In the genomic region with DNA sequence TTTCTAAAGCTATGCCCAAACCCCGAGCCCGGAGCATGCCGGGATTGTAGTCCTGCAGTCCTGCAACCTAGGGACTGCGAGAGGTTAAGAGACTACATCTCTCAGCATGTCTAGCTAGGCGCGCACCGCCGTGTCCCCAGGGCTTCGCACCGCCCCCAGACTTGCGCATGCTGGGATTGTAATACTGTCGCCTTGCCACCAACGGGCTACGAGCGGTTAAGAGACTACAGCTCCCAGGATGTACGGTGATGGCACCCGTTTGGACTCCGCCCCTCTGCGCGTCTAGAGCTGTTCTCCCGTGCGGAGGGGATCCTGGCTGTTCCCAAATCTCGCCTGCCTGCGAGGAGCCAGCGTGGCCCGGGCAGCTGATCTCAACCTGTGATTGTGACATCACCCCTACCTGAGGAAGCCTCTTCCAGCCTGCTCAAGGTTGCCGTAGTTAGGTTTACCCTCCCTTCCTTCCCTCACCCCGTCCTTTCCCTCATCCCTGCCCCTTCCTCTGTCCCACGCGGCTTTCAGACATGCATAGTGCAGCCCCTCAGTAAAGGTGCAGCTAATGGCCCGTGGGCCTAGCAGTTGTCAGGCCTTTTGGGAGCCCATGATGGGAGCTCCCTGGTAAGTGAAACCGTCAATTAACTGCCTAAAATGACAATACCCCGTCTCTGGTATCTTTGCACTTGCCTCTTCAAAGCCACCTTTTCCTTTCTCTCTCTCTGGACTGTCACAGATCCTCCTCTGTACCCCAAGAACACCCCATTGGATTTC, we compare ENCODE assay signal across 1 cellular context.
TF ChIP-seq lines count a peak whose summit lies in the region.

No MANE protein-coding gene starts in this region.

TF ChIP-seq in K562, 482 proteins besides CTCF, POLR2A, EP300 and RAD21 (continued from another document):
- no peak for TF ChIP-seq DEAF1 (CRISPR knock-in tag; IDR thresholded peaks at IDR 0.05)
- TF ChIP-seq MIER1 (IDR thresholded peaks at IDR 0.05; ENCODE audit: low read depth): no peak
- TF ChIP-seq PHB2 (IDR thresholded peaks at IDR 0.05; ENCODE audit: low read depth): no peak
- no peak for TF ChIP-seq BRCA1 (IDR thresholded peaks at IDR 0.05)
- TF ChIP-seq BRCA1 (CRISPR knock-in tag; IDR thresholded peaks at IDR 0.05): no peak
- TF ChIP-seq NCOA6 (IDR thresholded peaks at IDR 0.05): no peak
- TF ChIP-seq ZNF184 (CRISPR knock-in tag; IDR thresholded peaks at IDR 0.05): no peak
- TF ChIP-seq NR2C2 (CRISPR knock-in tag; IDR thresholded peaks at IDR 0.05): no peak
- TF ChIP-seq NR2C2 (tag; IDR thresholded peaks at IDR 0.05): peak; percentile 66; the same call in 1 of the 2 replicates
- no peak for TF ChIP-seq COPS2 (conservative IDR thresholded peaks at IDR 0.05)
- no peak for TF ChIP-seq CHD1 (IDR thresholded peaks at IDR 0.05; ENCODE audit: low read length)
- no peak for TF ChIP-seq ZNF717 (CRISPR knock-in tag; IDR thresholded peaks at IDR 0.05)
- TF ChIP-seq ELF2 (CRISPR knock-in tag; IDR thresholded peaks at IDR 0.05): no peak
- no peak for TF ChIP-seq MECOM (CRISPR knock-in tag; IDR thresholded peaks at IDR 0.05)
- no peak for TF ChIP-seq PBX2 (CRISPR knock-in tag; IDR thresholded peaks at IDR 0.05; ENCODE audit: low read depth)
- TF ChIP-seq PBX2 (tag; conservative IDR thresholded peaks at IDR 0.05; ENCODE audit: low read depth): no peak
- peak; percentile 50 for TF ChIP-seq RBBP5 (IDR thresholded peaks at IDR 0.05; ENCODE audit: borderline replicate concordance, insufficient read depth, low read length, poor library complexity, severe bottlenecking)
- TF ChIP-seq SOX6 (IDR thresholded peaks at IDR 0.05): no peak
- TF ChIP-seq CREM (IDR thresholded peaks at IDR 0.05; ENCODE audit: low read depth): peak; percentile 70
- TF ChIP-seq PHTF2 (CRISPR knock-in tag; IDR thresholded peaks at IDR 0.05): no peak
- TF ChIP-seq DIDO1 (tag; IDR thresholded peaks at IDR 0.05; ENCODE audit: low read depth): no peak
- TF ChIP-seq POLR2AphosphoS5 (IDR thresholded peaks at IDR 0.05; ENCODE audit: control insufficient read depth, insufficient read depth, low read depth, low read length): no peak
- no peak; the same call in 1 of the 2 replicates for TF ChIP-seq RFX1 (IDR thresholded peaks at IDR 0.05)
- TF ChIP-seq ZBTB17 (CRISPR knock-in tag; IDR thresholded peaks at IDR 0.05): no peak
- peak; percentile 79 for TF ChIP-seq ZNF143 (CRISPR knock-in tag; IDR thresholded peaks at IDR 0.05)
- TF ChIP-seq SNRNP70 (optimal IDR thresholded peaks at IDR 0.05; ENCODE audit: low read depth, low read length): no peak
- TF ChIP-seq ATF3 (IDR thresholded peaks at IDR 0.05): no peak
- TF ChIP-seq ATF3 (CRISPR knock-in tag; conservative IDR thresholded peaks at IDR 0.05): no peak
- TF ChIP-seq SIN3B (IDR thresholded peaks at IDR 0.05; ENCODE audit: low read depth): no peak
- no peak for TF ChIP-seq ZNF655 (CRISPR knock-in tag; IDR thresholded peaks at IDR 0.05)
- TF ChIP-seq MCM3 (IDR thresholded peaks at IDR 0.05): no peak
- TF ChIP-seq GABPB1 (CRISPR knock-in tag; IDR thresholded peaks at IDR 0.05): no peak
- TF ChIP-seq CHD2 (IDR thresholded peaks at IDR 0.05; ENCODE audit: low read depth, low read length): no peak
- TF ChIP-seq TEAD2 (tag; IDR thresholded peaks at IDR 0.05): no peak
- TF ChIP-seq RBM17 (IDR thresholded peaks at IDR 0.05; ENCODE audit: borderline replicate concordance, low read depth, low read length): no peak
- TF ChIP-seq HEY1 (CRISPR knock-in tag; IDR thresholded peaks at IDR 0.05; ENCODE audit: borderline replicate concordance): no peak
- no peak for TF ChIP-seq NEUROD1 (IDR thresholded peaks at IDR 0.05; ENCODE audit: borderline replicate concordance, low read depth, low read length, partially characterized antibody)
- TF ChIP-seq MCM7 (IDR thresholded peaks at IDR 0.05): no peak
- no peak for TF ChIP-seq RREB1 (CRISPR knock-in tag; IDR thresholded peaks at IDR 0.05)
- 0 out of 2 replicates have a peak, but pooled peaks have one; percentile 55 for TF ChIP-seq ATF7 (IDR thresholded peaks at IDR 0.05)
- no peak for TF ChIP-seq MAFK (IDR thresholded peaks at IDR 0.05; ENCODE audit: low read length)
- TF ChIP-seq ZNF695 (CRISPR knock-in tag; IDR thresholded peaks at IDR 0.05): no peak
- TF ChIP-seq NCOA2 (IDR thresholded peaks at IDR 0.05; ENCODE audit: partially characterized antibody in 2 of 2): no peak
- TF ChIP-seq, protein P1, sequence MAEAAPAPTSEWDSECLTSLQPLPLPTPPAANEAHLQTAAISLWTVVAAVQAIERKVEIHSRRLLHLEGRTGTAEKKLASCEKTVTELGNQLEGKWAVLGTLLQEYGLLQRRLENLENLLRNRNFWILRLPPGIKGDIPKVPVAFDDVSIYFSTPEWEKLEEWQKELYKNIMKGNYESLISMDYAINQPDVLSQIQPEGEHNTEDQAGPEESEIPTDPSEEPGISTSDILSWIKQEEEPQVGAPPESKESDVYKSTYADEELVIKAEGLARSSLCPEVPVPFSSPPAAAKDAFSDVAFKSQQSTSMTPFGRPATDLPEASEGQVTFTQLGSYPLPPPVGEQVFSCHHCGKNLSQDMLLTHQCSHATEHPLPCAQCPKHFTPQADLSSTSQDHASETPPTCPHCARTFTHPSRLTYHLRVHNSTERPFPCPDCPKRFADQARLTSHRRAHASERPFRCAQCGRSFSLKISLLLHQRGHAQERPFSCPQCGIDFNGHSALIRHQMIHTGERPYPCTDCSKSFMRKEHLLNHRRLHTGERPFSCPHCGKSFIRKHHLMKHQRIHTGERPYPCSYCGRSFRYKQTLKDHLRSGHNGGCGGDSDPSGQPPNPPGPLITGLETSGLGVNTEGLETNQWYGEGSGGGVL (CRISPR knock-in tag; IDR thresholded peaks at IDR 0.05): no peak
